1 cellular context compared by ENCODE assay signal in genomic region chr6:3756516-3757010, GRCh38.
TF ChIP-seq lines count a peak whose summit lies in the region.

No MANE protein-coding gene starts in this region.

TF ChIP-seq in WTC11, 78 proteins besides CTCF, POLR2A, EP300 and RAD21 (continued from another document):
- TF ChIP-seq ZBTB43 (CRISPR knock-in tag; IDR thresholded peaks at IDR 0.05): no peak
- no peak for TF ChIP-seq TCF7 (CRISPR knock-in tag; IDR thresholded peaks at IDR 0.05; ENCODE audit: low read depth)
- no peak for TF ChIP-seq MYBL2 (CRISPR knock-in tag; IDR thresholded peaks at IDR 0.05)
- TF ChIP-seq AR (CRISPR knock-in tag; IDR thresholded peaks at IDR 0.05): no peak
- no peak for TF ChIP-seq E2F1 (CRISPR knock-in tag; IDR thresholded peaks at IDR 0.05)
- TF ChIP-seq ZNF532 (CRISPR knock-in tag; IDR thresholded peaks at IDR 0.05; ENCODE audit: borderline replicate concordance): no peak
- TF ChIP-seq FOXJ3 (CRISPR knock-in tag; IDR thresholded peaks at IDR 0.05; ENCODE audit: borderline replicate concordance): no peak
- TF ChIP-seq ZNF425 (CRISPR knock-in tag; conservative IDR thresholded peaks at IDR 0.05): no peak
- TF ChIP-seq OVOL2 (CRISPR knock-in tag; IDR thresholded peaks at IDR 0.05; ENCODE audit: borderline replicate concordance): no peak
